In the genomic region with DNA sequence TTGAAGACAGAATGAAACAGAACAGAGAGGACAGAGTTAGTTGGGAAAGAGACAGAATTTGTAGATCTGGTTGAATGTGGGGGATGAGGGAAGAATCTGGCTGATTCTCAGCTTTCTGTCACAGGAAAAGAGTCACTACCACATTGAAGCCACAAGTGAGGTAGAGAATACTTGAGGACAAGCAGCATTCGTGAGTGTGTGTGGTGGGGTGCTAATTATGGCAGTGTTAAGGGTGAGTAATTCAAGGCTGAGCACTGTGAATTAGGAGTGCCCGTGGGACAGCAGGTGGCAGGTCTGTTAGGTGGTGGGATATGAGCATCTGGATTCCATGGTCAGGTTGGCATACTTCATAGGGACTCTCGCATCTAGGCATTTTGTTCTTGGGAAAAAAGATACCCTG, we compare ENCODE assay signal across 21 cellular contexts.
DNase-seq lines count a peak whose midpoint lies in the region; ATAC-seq, FAIRE-seq and TF ChIP-seq lines count a peak whose summit lies in the region.
"Had no signal": no experiment of that assay in that cellular context is flagged by ENCODE, and none has a peak within 500 bp of the region (broad histone marks: within the 10 kb centered on the region; RNA-seq: fewer than 3 reads in every experiment).

No MANE protein-coding gene starts in this region.

- intact Hi-C loops in testis (cut with DNase I; ENCODE audit: low total_unique reads): no loop called here

- H3K56ac ChIP-seq in mesendoderm (ENCODE audit: low read length): peak overlapping the region; percentile 46

- TF ChIP-seq CTCF in astrocyte (IDR thresholded peaks at IDR 0.05; ENCODE audit: insufficient read depth, low read depth, low read length) (no peak), testis (IDR thresholded peaks at IDR 0.05) (no peak)

- no CpG with 5 or more reads among the region's 3 CpGs for WGBS in mesendoderm (ENCODE audit: extremely low coverage, insufficient coverage, low lambda C conversion rate)
- WGBS in testis, 2 donors: 79 to 88% methylated on average over 3 of the region's 3 CpGs

- H3K27ac Mint-ChIP-seq in astrocyte (ENCODE audit: unreplicated experiment): no peak overlapping the region
- H3K27ac Mint-ChIP-seq in immature natural killer cell: no peak overlapping the region

- no peak overlapping the region for H3K4me3 Mint-ChIP-seq in astrocyte (ENCODE audit: unreplicated experiment)
- no peak overlapping the region for H3K4me3 Mint-ChIP-seq in immature natural killer cell

- ATAC-seq in GM21619 (IDR thresholded peaks at IDR 0.05; ENCODE audit: unreplicated experiment): no peak
- ATAC-seq: A549, HCT116 had no signal

- no peak for DNase-seq in H54 (ENCODE audit: insufficient read length, low spot score)
- DNase-seq in Kasumi-1 (lab: John Stamatoyannopoulos, UW): peak; percentile 25 to 47
- peak; percentile 71 for DNase-seq in astrocyte (ENCODE audit: low read depth)
- DNase-seq in mesendoderm: no peak
- DNase-seq in DMS 273 treated with DMSO at 0.1 percent for 48 hours (lab: John Stamatoyannopoulos, UW): no peak
- DNase-seq in testis: no peak
- DNase-seq in immature natural killer cell: no peak
- DNase-seq: BE2C, DMS79, Karpas-422, MV-4-11, NCI-H1105 treated with DMSO at 0.1 percent for 48 hours, NCI-H1694, NCI-H2081, NCI-H446, NCI-H526, RPMI8226, SHP77 had no signal

- no peak for TF ChIP-seq POLR2A in H54 (IDR thresholded peaks at IDR 0.05; ENCODE audit: low read depth, low read length)
- no peak for TF ChIP-seq POLR2A in testis (IDR thresholded peaks at IDR 0.05)

- FAIRE-seq in H54 (lab: Jason Lieb, UNC): peak; percentile 58
- no peak for FAIRE-seq in astrocyte (lab: Jason Lieb, UNC)
- FAIRE-seq: A549 had no signal

- no peak overlapping the region for H3K18ac ChIP-seq in mesendoderm (ENCODE audit: low read length)

- H3K4me2 ChIP-seq in astrocyte (ENCODE audit: low read length) (no peak overlapping the region), mesendoderm (ENCODE audit: low read length) (no peak overlapping the region)
- H3K4me2 ChIP-seq: A549 had no signal

- H2AFZ ChIP-seq in astrocyte (ENCODE audit: low read depth, low read length): no peak overlapping the region

- H4K20me1 ChIP-seq in astrocyte (ENCODE audit: insufficient read depth, low read length): no peaks in the 10 kb centered on the region

- H3K4me1 Mint-ChIP-seq in astrocyte (ENCODE audit: low read depth, unreplicated experiment) (peaks cover 22% of the 10 kb centered on the region), immature natural killer cell (no peaks in the 10 kb centered on the region)

- H3K36me3 ChIP-seq in astrocyte (ENCODE audit: insufficient read depth, low read length) (no peaks in the 10 kb centered on the region), mesendoderm (ENCODE audit: control insufficient read depth, insufficient read depth, low read length) (no peaks in the 10 kb centered on the region), testis (ENCODE audit: low read depth, missing control alignments) (no peaks in the 10 kb centered on the region)
- H3K36me3 ChIP-seq: BE2C had no signal

- H2BK5ac ChIP-seq in mesendoderm (ENCODE audit: low read length): peak overlapping the region; percentile 26

- H3K79me2 ChIP-seq in astrocyte (ENCODE audit: insufficient read depth, low read length): no peaks in the 10 kb centered on the region
- no peaks in the 10 kb centered on the region for H3K79me2 ChIP-seq in mesendoderm (ENCODE audit: control insufficient read depth, insufficient read depth, low read length)

- no peak overlapping the region for H4K8ac ChIP-seq in mesendoderm (ENCODE audit: low read depth, low read length)

- H3K79me1 ChIP-seq in mesendoderm (ENCODE audit: low read length): no peaks in the 10 kb centered on the region

- H2BK15ac ChIP-seq in mesendoderm (replicated peaks; ENCODE audit: low read depth): no peak overlapping the region

- H3K9ac ChIP-seq in astrocyte (ENCODE audit: low read length) (no peak overlapping the region), mesendoderm (ENCODE audit: low read length) (no peak overlapping the region)

- peaks cover 2% of the 10 kb centered on the region for H3K36me3 Mint-ChIP-seq in astrocyte (ENCODE audit: low read depth, unreplicated experiment)
- no peaks in the 10 kb centered on the region for H3K36me3 Mint-ChIP-seq in immature natural killer cell

- H3K27me3 Mint-ChIP-seq in astrocyte (ENCODE audit: low read depth, unreplicated experiment) (no peaks in the 10 kb centered on the region), immature natural killer cell (ENCODE audit: low read depth in 3 of 3) (no peaks in the 10 kb centered on the region)

- H3K27me3 ChIP-seq in astrocyte (ENCODE audit: insufficient read depth, low read length) (no peaks in the 10 kb centered on the region), mesendoderm (ENCODE audit: insufficient read depth, low read length, poor library complexity) (no peaks in the 10 kb centered on the region), testis (no peaks in the 10 kb centered on the region)
- H3K27me3 ChIP-seq: BE2C had no signal

- peak overlapping the region; percentile 86 for H2AK5ac ChIP-seq in mesendoderm (ENCODE audit: low read length)

- H3K4me3 ChIP-seq in astrocyte (ENCODE audit: insufficient read depth, low read depth, low read length) (no peak overlapping the region), mesendoderm (ENCODE audit: low read length) (no peak overlapping the region), testis (no peak overlapping the region)
- H3K4me3 ChIP-seq: A549 had no signal

- H3K9me3 ChIP-seq in astrocyte (ENCODE audit: insufficient read depth, low read depth, low read length): no peaks in the 10 kb centered on the region
- no peaks in the 10 kb centered on the region for H3K9me3 ChIP-seq in testis
- H3K9me3 ChIP-seq: BE2C had no signal

- H3K4me1 ChIP-seq in astrocyte (ENCODE audit: insufficient read depth, low read length) (no peaks in the 10 kb centered on the region), mesendoderm (ENCODE audit: control insufficient read depth, low read depth, low read length) (no peaks in the 10 kb centered on the region), testis (no peaks in the 10 kb centered on the region)
- H3K4me1 ChIP-seq: BE2C had no signal

- no peak overlapping the region for H2BK120ac ChIP-seq in mesendoderm (ENCODE audit: low read depth, low read length)

- H4K5ac ChIP-seq in mesendoderm (ENCODE audit: low read length): no peak overlapping the region

- H3K27ac ChIP-seq in astrocyte (ENCODE audit: low read depth, low read length): no peak overlapping the region
- no peak overlapping the region for H3K27ac ChIP-seq in mesendoderm (ENCODE audit: low read depth, low read length)
- no peak overlapping the region for H3K27ac ChIP-seq in testis

- H3K23ac ChIP-seq in mesendoderm (ENCODE audit: low read length): no peak overlapping the region

- H3K4ac ChIP-seq in mesendoderm (ENCODE audit: low read depth, low read length): no peak overlapping the region

- H3K9me3 Mint-ChIP-seq in astrocyte (ENCODE audit: unreplicated experiment) (peaks cover 21% of the 10 kb centered on the region), immature natural killer cell (peaks cover 9 to 29% (median 18%) of the 10 kb centered on the region in 6 donors)

Comparison
In these comparisons a context has a peak if more than half of its experiments do, and no peak if none do; other contexts are left out.
1. DNase-seq: peak in Kasumi-1 (2 of 2) and astrocyte (single experiment); none in H54 (single experiment), mesendoderm (single experiment), DMS 273 treated with DMSO at 0.1 percent for 48 hours (single experiment), testis (single experiment) and immature natural killer cell (0 of 3).